In genomic region chr2:185667452-185667851, GRCh38 we compare ENCODE assay signal across 38 cellular contexts.
"Had no signal": no experiment of that assay in that cellular context is flagged by ENCODE, and none has a peak within 500 bp of the region (broad histone marks: within the 10 kb centered on the region; RNA-seq: fewer than 3 reads in every experiment).

No MANE protein-coding gene starts in this region.

- H3K27me3 ChIP-seq: adrenal gland, cardiac muscle cell had no signal

- H3K27ac ChIP-seq: adrenal gland, cardiac muscle cell, VCaP had no signal

- ATAC-seq: activated CD8-positive, alpha-beta T cell treated with anti-CD3 and anti-CD28 coated beads for 36 hours; activated naive CD4-positive, alpha-beta T cell treated with anti-CD3 and anti-CD28 coated beads, Interleukin-2, amount 50 U/mL, for 72 hours; activated T-cell treated with anti-CD3 and anti-CD28 coated beads, Interleukin-2, amount 50 U/mL, for 4 hours; activated T-cell treated with anti-CD3 and anti-CD28 coated beads, Interleukin-2, amount 50 U/mL, for 72 hours; activated T-helper 17 cell treated with anti-CD3 and anti-CD28 coated beads, Interleukin-2, amount 50 U/mL, for 72 hours had no signal

- H3K4me1 ChIP-seq: adrenal gland had no signal

- H3K36me3 Mint-ChIP-seq: activated CD4-positive, alpha-beta memory T cell treated with anti-CD3 and anti-CD28 coated beads for 36 hours; activated naive CD4-positive, alpha-beta T cell treated with anti-CD3 and anti-CD28 coated beads, Interleukin-2, amount 50 U/mL, for 72 hours; activated naive CD8-positive, alpha-beta T cell treated with anti-CD3 and anti-CD28 coated beads for 36 hours had no signal

- H3K27me3 Mint-ChIP-seq: activated B cell treated with CpG ODN at 0.5 μM for 24 hours; activated CD4-positive, alpha-beta memory T cell treated with anti-CD3 and anti-CD28 coated beads for 36 hours; activated CD4-positive, alpha-beta T cell treated with anti-CD3 and anti-CD28 coated beads, Interleukin-2, amount 10 ng/mL, durations not matched to agents 24 days and 14 days; activated CD8-positive, alpha-beta T cell treated with anti-CD3 and anti-CD28 coated beads for 36 hours; activated naive CD8-positive, alpha-beta T cell treated with anti-CD3 and anti-CD28 coated beads for 36 hours; activated T-helper 17 cell treated with anti-CD3 and anti-CD28 coated beads, Interleukin-2, amount 50 U/mL, for 72 hours; brain; central memory CD8-positive, alpha-beta T cell had no signal

- H3K36me3 ChIP-seq: adrenal gland, cardiac muscle cell had no signal

- H3K4me3 ChIP-seq: adrenal gland, cardiac muscle cell had no signal

- H3K4me3 Mint-ChIP-seq: activated B cell treated with CpG ODN at 0.5 μM for 24 hours; activated CD4-positive, alpha-beta memory T cell treated with anti-CD3 and anti-CD28 coated beads for 36 hours; activated CD4-positive, alpha-beta T cell treated with anti-CD3 and anti-CD28 coated beads, Interleukin-2, amount 10 ng/mL, durations not matched to agents 24 days and 14 days; activated CD8-positive, alpha-beta T cell treated with anti-CD3 and anti-CD28 coated beads for 36 hours; activated naive CD4-positive, alpha-beta T cell treated with anti-CD3 and anti-CD28 coated beads for 36 hours; activated naive CD8-positive, alpha-beta T cell treated with anti-CD3 and anti-CD28 coated beads for 36 hours; activated T-cell treated with anti-CD3 and anti-CD28 coated beads, Interleukin-2, amount 50 U/mL, for 4 hours; activated T-cell treated with anti-CD3 and anti-CD28 coated beads, Interleukin-2, amount 50 U/mL, for 72 hours; activated T-helper 1 cell treated with anti-CD3 and anti-CD28 coated beads, Interleukin-12 subunit alpha, Interleukin-12 subunit beta, Interleukin-2, Interleukin-4 antibody, amounts not matched to agents 30 ng/mL and 10 ng/mL and 1 ng/mL, durations not matched to agents 14 hours and 24 hours and 36 hours; activated T-helper 17 cell treated with anti-CD3 and anti-CD28 coated beads, Interleukin-2, amount 50 U/mL, for 72 hours; brain; central memory CD8-positive, alpha-beta T cell; T-helper 1 cell treated with Interleukin-12 subunit alpha and Interleukin-12 subunit beta and Interleukin-4 antibody, amounts not matched to agents 30 μg/mL and 1 μg/mL, for 36 hours; T-helper 2 cell treated with Interferon-gamma antibody and Interleukin-4, amounts not matched to agents 5 μg/mL and 100 μg/mL, for 36 hours had no signal

- DNase-seq: activated B cell treated with CpG ODN at 0.5 μM for 24 hours; activated CD4-positive, alpha-beta memory T cell treated with anti-CD3 and anti-CD28 coated beads for 36 hours; activated CD4-positive, alpha-beta T cell treated with anti-CD3 and anti-CD28 coated beads for 4 hours; activated CD4-positive, alpha-beta T cell treated with anti-CD3 and anti-CD28 coated beads, Interleukin-2, amount 10 ng/mL, durations not matched to agents 24 days and 14 days; activated CD4-positive, alpha-beta T cell treated with anti-CD3 and anti-CD28 coated beads, Interleukin-2, amount 50 U/mL, for 1 hour; activated CD4-positive, alpha-beta T cell treated with anti-CD3 and anti-CD28 coated beads, Interleukin-2, amount 50 U/mL, for 4 hours; activated CD4-positive, CD25-positive, alpha-beta regulatory T cell treated with anti-CD3 and anti-CD28 coated beads, Interleukin-2, amount 50 U/mL, for 72 hours; activated CD8-positive, alpha-beta memory T cell treated with anti-CD3 and anti-CD28 coated beads, Interleukin-2, amount 50 U/mL, for 4 hours; activated CD8-positive, alpha-beta T cell treated with anti-CD3 and anti-CD28 coated beads for 36 hours; activated effector memory CD4-positive, alpha-beta T cell treated with anti-CD3 and anti-CD28 coated beads, Interleukin-2, amount 50 U/mL, for 16 hours; activated gamma-delta T cell treated with Interleukin-2 at 50 U/mL for 16 hours; activated naive CD4-positive, alpha-beta T cell; activated naive CD4-positive, alpha-beta T cell treated with anti-CD3 and anti-CD28 coated beads for 36 hours; activated naive CD4-positive, alpha-beta T cell treated with anti-CD3 and anti-CD28 coated beads, Interleukin-2, amount 50 U/mL, for 16 hours; activated naive CD8-positive, alpha-beta T cell treated with anti-CD3 and anti-CD28 coated beads for 36 hours; activated T-cell treated with anti-CD3 and anti-CD28 coated beads for 4 hours; activated T-cell treated with anti-CD3 and anti-CD28 coated beads, Interleukin-2, amount 50 U/mL, for 1 hour; activated T-cell treated with anti-CD3 and anti-CD28 coated beads, Interleukin-2, amount 50 U/mL, for 4 hours; activated T-cell treated with anti-CD3 and anti-CD28 coated beads, Interleukin-2, amount 50 U/mL, for 72 hours; adrenal gland; amniotic stem cell; aorta; caudate nucleus; cerebellar nuclear complex; T-helper 1 cell; T-helper 2 cell; T-helper 9 cell had no signal

- H3K27ac Mint-ChIP-seq: activated B cell treated with CpG ODN at 0.5 μM for 24 hours; activated CD4-positive, alpha-beta memory T cell treated with anti-CD3 and anti-CD28 coated beads for 36 hours; activated CD4-positive, alpha-beta T cell treated with anti-CD3 and anti-CD28 coated beads, Interleukin-2, amount 10 ng/mL, durations not matched to agents 24 days and 14 days; activated CD8-positive, alpha-beta T cell treated with anti-CD3 and anti-CD28 coated beads for 36 hours; activated naive CD4-positive, alpha-beta T cell treated with anti-CD3 and anti-CD28 coated beads for 36 hours; activated naive CD4-positive, alpha-beta T cell treated with anti-CD3 and anti-CD28 coated beads, Interleukin-2, amount 50 U/mL, for 72 hours; activated naive CD8-positive, alpha-beta T cell treated with anti-CD3 and anti-CD28 coated beads for 36 hours; activated T-helper 1 cell treated with anti-CD3 and anti-CD28 coated beads, Interleukin-12 subunit alpha, Interleukin-12 subunit beta, Interleukin-2, Interleukin-4 antibody, amounts not matched to agents 30 ng/mL and 10 ng/mL and 1 ng/mL, durations not matched to agents 14 hours and 24 hours and 36 hours; activated T-helper 17 cell treated with anti-CD3 and anti-CD28 coated beads, Interleukin-2, amount 50 U/mL, for 72 hours; brain; T-helper 1 cell treated with Interleukin-12 subunit alpha and Interleukin-12 subunit beta and Interleukin-4 antibody, amounts not matched to agents 30 μg/mL and 1 μg/mL, for 36 hours; T-helper 2 cell treated with Interferon-gamma antibody and Interleukin-4, amounts not matched to agents 5 μg/mL and 100 μg/mL, for 36 hours had no signal

- FAIRE-seq: bronchial epithelial cell, TTC549 had no signal

- H3K4me1 Mint-ChIP-seq: activated B cell treated with CpG ODN at 0.5 μM for 24 hours; activated naive CD8-positive, alpha-beta T cell treated with anti-CD3 and anti-CD28 coated beads for 36 hours; activated T-helper 17 cell treated with anti-CD3 and anti-CD28 coated beads, Interleukin-2, amount 50 U/mL, for 72 hours; central memory CD8-positive, alpha-beta T cell had no signal

- H3K9me3 Mint-ChIP-seq: activated B cell treated with CpG ODN at 0.5 μM for 24 hours; activated CD4-positive, alpha-beta T cell treated with anti-CD3 and anti-CD28 coated beads, Interleukin-2, amount 10 ng/mL, durations not matched to agents 24 days and 14 days; activated CD8-positive, alpha-beta T cell treated with anti-CD3 and anti-CD28 coated beads for 36 hours; activated naive CD4-positive, alpha-beta T cell treated with anti-CD3 and anti-CD28 coated beads for 36 hours; activated naive CD8-positive, alpha-beta T cell treated with anti-CD3 and anti-CD28 coated beads for 36 hours; T-helper 1 cell treated with Interleukin-12 subunit alpha and Interleukin-12 subunit beta and Interleukin-4 antibody, amounts not matched to agents 30 μg/mL and 1 μg/mL, for 36 hours; T-helper 2 cell treated with Interferon-gamma antibody and Interleukin-4, amounts not matched to agents 5 μg/mL and 100 μg/mL, for 36 hours had no signal
